1 cellular context compared by ENCODE assay signal in genomic region chr15:42575188-42576039, GRCh38.
A peak's percentile ranks its signal among the peaks of the same experiment; 100 is the strongest.
TF ChIP-seq lines count a peak whose summit lies in the region.

Gene STARD9, plus strand, starts transcription at chr15:42575606. Its CDS starts 110 bp downstream, at chr15:42575716.

TF ChIP-seq in K562, 482 proteins besides CTCF, POLR2A, EP300 and RAD21 (continued from another document and continues in another):
- TF ChIP-seq TARDBP (IDR thresholded peaks at IDR 0.05) (peak; percentile 69; the same call in 1 of the 2 replicates), SRSF7 (optimal IDR thresholded peaks at IDR 0.05; ENCODE audit: low read depth, low read length) (no peak), HNRNPUL1 (IDR thresholded peaks at IDR 0.05; ENCODE audit: low read length) (no peak), BACH1 (tag; IDR thresholded peaks at IDR 0.05) (no peak), FOXK1 (CRISPR knock-in tag; IDR thresholded peaks at IDR 0.05; ENCODE audit: borderline replicate concordance) (no peak), RBBP5 (IDR thresholded peaks at IDR 0.05; ENCODE audit: borderline replicate concordance, insufficient read depth, low read length, poor library complexity, severe bottlenecking) (peak; percentile 83), RBM39 (optimal IDR thresholded peaks at IDR 0.05; ENCODE audit: low read depth, low read length) (no peak), RFX5 (IDR thresholded peaks at IDR 0.05; ENCODE audit: low read depth, low read length) (no peak), TAF7 (tag; IDR thresholded peaks at IDR 0.05) (no peak), CREB3 (tag; conservative IDR thresholded peaks at IDR 0.05; ENCODE audit: low read depth) (no peak), ZNF707 (CRISPR knock-in tag; conservative IDR thresholded peaks at IDR 0.05) (no peak), RBM15 (IDR thresholded peaks at IDR 0.05; ENCODE audit: insufficient read depth, low read length) (no peak), MCM5 (IDR thresholded peaks at IDR 0.05; ENCODE audit: low read depth) (no peak), POLR3A (IDR thresholded peaks at IDR 0.05; ENCODE audit: borderline replicate concordance, extremely low read depth, insufficient read depth, insufficient read length) (no peak), PHB2 (IDR thresholded peaks at IDR 0.05; ENCODE audit: low read depth) (no peak), FOSL1 (tag; conservative IDR thresholded peaks at IDR 0.05) (no peak), NFE2 (IDR thresholded peaks at IDR 0.05; ENCODE audit: low read depth) (no peak), ZNF121 (CRISPR knock-in tag; conservative IDR thresholded peaks at IDR 0.05) (no peak), POLR2H (tag; IDR thresholded peaks at IDR 0.05; ENCODE audit: low read depth) (peak; percentile 58; the same call in 1 of the 2 replicates), KAT2B (IDR thresholded peaks at IDR 0.05; ENCODE audit: low read depth, low read length) (no peak), HCFC1 (IDR thresholded peaks at IDR 0.05; ENCODE audit: low read depth, low read length) (no peak), SRSF9 (IDR thresholded peaks at IDR 0.05; ENCODE audit: borderline replicate concordance, low read depth, low read length) (no peak), WHSC1 (IDR thresholded peaks at IDR 0.05; ENCODE audit: low read length) (no peak), PTRF (tag; IDR thresholded peaks at IDR 0.05) (no peak), HBP1 (CRISPR knock-in tag; IDR thresholded peaks at IDR 0.05) (no peak), NEUROD1 (IDR thresholded peaks at IDR 0.05; ENCODE audit: borderline replicate concordance, low read depth, low read length, partially characterized antibody) (no peak), ARID1B (IDR thresholded peaks at IDR 0.05) (no peak), ZNF740 (CRISPR knock-in tag; IDR thresholded peaks at IDR 0.05) (peak; percentile 65; the same call in 1 of the 2 replicates), ZNF740 (tag; IDR thresholded peaks at IDR 0.05) (no peak)
- TF ChIP-seq, protein P1, sequence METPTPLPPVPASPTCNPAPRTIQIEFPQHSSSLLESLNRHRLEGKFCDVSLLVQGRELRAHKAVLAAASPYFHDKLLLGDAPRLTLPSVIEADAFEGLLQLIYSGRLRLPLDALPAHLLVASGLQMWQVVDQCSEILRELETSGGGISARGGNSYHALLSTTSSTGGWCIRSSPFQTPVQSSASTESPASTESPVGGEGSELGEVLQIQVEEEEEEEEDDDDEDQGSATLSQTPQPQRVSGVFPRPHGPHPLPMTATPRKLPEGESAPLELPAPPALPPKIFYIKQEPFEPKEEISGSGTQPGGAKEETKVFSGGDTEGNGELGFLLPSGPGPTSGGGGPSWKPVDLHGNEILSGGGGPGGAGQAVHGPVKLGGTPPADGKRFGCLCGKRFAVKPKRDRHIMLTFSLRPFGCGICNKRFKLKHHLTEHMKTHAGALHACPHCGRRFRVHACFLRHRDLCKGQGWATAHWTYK (CRISPR knock-in tag; IDR thresholded peaks at IDR 0.05) = 0 out of 2 replicates have a peak, but pooled peaks have one; percentile 46
- TF ChIP-seq, protein P2, sequence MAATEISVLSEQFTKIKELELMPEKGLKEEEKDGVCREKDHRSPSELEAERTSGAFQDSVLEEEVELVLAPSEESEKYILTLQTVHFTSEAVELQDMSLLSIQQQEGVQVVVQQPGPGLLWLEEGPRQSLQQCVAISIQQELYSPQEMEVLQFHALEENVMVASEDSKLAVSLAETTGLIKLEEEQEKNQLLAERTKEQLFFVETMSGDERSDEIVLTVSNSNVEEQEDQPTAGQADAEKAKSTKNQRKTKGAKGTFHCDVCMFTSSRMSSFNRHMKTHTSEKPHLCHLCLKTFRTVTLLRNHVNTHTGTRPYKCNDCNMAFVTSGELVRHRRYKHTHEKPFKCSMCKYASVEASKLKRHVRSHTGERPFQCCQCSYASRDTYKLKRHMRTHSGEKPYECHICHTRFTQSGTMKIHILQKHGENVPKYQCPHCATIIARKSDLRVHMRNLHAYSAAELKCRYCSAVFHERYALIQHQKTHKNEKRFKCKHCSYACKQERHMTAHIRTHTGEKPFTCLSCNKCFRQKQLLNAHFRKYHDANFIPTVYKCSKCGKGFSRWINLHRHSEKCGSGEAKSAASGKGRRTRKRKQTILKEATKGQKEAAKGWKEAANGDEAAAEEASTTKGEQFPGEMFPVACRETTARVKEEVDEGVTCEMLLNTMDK (IDR thresholded peaks at IDR 0.05; ENCODE audit: borderline replicate concordance, insufficient read depth, low read depth, low read length, poor library complexity, severe bottlenecking) = no peak
- TF ChIP-seq, protein P3, sequence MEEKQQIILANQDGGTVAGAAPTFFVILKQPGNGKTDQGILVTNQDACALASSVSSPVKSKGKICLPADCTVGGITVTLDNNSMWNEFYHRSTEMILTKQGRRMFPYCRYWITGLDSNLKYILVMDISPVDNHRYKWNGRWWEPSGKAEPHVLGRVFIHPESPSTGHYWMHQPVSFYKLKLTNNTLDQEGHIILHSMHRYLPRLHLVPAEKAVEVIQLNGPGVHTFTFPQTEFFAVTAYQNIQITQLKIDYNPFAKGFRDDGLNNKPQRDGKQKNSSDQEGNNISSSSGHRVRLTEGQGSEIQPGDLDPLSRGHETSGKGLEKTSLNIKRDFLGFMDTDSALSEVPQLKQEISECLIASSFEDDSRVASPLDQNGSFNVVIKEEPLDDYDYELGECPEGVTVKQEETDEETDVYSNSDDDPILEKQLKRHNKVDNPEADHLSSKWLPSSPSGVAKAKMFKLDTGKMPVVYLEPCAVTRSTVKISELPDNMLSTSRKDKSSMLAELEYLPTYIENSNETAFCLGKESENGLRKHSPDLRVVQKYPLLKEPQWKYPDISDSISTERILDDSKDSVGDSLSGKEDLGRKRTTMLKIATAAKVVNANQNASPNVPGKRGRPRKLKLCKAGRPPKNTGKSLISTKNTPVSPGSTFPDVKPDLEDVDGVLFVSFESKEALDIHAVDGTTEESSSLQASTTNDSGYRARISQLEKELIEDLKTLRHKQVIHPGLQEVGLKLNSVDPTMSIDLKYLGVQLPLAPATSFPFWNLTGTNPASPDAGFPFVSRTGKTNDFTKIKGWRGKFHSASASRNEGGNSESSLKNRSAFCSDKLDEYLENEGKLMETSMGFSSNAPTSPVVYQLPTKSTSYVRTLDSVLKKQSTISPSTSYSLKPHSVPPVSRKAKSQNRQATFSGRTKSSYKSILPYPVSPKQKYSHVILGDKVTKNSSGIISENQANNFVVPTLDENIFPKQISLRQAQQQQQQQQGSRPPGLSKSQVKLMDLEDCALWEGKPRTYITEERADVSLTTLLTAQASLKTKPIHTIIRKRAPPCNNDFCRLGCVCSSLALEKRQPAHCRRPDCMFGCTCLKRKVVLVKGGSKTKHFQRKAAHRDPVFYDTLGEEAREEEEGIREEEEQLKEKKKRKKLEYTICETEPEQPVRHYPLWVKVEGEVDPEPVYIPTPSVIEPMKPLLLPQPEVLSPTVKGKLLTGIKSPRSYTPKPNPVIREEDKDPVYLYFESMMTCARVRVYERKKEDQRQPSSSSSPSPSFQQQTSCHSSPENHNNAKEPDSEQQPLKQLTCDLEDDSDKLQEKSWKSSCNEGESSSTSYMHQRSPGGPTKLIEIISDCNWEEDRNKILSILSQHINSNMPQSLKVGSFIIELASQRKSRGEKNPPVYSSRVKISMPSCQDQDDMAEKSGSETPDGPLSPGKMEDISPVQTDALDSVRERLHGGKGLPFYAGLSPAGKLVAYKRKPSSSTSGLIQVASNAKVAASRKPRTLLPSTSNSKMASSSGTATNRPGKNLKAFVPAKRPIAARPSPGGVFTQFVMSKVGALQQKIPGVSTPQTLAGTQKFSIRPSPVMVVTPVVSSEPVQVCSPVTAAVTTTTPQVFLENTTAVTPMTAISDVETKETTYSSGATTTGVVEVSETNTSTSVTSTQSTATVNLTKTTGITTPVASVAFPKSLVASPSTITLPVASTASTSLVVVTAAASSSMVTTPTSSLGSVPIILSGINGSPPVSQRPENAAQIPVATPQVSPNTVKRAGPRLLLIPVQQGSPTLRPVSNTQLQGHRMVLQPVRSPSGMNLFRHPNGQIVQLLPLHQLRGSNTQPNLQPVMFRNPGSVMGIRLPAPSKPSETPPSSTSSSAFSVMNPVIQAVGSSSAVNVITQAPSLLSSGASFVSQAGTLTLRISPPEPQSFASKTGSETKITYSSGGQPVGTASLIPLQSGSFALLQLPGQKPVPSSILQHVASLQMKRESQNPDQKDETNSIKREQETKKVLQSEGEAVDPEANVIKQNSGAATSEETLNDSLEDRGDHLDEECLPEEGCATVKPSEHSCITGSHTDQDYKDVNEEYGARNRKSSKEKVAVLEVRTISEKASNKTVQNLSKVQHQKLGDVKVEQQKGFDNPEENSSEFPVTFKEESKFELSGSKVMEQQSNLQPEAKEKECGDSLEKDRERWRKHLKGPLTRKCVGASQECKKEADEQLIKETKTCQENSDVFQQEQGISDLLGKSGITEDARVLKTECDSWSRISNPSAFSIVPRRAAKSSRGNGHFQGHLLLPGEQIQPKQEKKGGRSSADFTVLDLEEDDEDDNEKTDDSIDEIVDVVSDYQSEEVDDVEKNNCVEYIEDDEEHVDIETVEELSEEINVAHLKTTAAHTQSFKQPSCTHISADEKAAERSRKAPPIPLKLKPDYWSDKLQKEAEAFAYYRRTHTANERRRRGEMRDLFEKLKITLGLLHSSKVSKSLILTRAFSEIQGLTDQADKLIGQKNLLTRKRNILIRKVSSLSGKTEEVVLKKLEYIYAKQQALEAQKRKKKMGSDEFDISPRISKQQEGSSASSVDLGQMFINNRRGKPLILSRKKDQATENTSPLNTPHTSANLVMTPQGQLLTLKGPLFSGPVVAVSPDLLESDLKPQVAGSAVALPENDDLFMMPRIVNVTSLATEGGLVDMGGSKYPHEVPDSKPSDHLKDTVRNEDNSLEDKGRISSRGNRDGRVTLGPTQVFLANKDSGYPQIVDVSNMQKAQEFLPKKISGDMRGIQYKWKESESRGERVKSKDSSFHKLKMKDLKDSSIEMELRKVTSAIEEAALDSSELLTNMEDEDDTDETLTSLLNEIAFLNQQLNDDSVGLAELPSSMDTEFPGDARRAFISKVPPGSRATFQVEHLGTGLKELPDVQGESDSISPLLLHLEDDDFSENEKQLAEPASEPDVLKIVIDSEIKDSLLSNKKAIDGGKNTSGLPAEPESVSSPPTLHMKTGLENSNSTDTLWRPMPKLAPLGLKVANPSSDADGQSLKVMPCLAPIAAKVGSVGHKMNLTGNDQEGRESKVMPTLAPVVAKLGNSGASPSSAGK (IDR thresholded peaks at IDR 0.05) = peak; percentile 97
- TF ChIP-seq, protein P4, sequence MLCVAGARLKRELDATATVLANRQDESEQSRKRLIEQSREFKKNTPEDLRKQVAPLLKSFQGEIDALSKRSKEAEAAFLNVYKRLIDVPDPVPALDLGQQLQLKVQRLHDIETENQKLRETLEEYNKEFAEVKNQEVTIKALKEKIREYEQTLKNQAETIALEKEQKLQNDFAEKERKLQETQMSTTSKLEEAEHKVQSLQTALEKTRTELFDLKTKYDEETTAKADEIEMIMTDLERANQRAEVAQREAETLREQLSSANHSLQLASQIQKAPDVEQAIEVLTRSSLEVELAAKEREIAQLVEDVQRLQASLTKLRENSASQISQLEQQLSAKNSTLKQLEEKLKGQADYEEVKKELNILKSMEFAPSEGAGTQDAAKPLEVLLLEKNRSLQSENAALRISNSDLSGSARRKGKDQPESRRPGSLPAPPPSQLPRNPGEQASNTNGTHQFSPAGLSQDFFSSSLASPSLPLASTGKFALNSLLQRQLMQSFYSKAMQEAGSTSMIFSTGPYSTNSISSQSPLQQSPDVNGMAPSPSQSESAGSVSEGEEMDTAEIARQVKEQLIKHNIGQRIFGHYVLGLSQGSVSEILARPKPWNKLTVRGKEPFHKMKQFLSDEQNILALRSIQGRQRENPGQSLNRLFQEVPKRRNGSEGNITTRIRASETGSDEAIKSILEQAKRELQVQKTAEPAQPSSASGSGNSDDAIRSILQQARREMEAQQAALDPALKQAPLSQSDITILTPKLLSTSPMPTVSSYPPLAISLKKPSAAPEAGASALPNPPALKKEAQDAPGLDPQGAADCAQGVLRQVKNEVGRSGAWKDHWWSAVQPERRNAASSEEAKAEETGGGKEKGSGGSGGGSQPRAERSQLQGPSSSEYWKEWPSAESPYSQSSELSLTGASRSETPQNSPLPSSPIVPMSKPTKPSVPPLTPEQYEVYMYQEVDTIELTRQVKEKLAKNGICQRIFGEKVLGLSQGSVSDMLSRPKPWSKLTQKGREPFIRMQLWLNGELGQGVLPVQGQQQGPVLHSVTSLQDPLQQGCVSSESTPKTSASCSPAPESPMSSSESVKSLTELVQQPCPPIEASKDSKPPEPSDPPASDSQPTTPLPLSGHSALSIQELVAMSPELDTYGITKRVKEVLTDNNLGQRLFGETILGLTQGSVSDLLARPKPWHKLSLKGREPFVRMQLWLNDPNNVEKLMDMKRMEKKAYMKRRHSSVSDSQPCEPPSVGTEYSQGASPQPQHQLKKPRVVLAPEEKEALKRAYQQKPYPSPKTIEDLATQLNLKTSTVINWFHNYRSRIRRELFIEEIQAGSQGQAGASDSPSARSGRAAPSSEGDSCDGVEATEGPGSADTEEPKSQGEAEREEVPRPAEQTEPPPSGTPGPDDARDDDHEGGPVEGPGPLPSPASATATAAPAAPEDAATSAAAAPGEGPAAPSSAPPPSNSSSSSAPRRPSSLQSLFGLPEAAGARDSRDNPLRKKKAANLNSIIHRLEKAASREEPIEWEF (CRISPR knock-in tag; IDR thresholded peaks at IDR 0.05) = no peak
